In genomic region chr19:42130254-42130573, GRCh38 we compare ENCODE assay signal across 11 cellular contexts. TPM values are rescaled to one million over a fixed set of nuclear protein-coding genes. Genes with fewer than 3 reads are reported as not detected.
A peak's percentile ranks its signal among the peaks of the same experiment; 100 is the strongest.
DNase-seq lines count a peak whose midpoint lies in the region; ATAC-seq and TF ChIP-seq lines count a peak whose summit lies in the region.
"Had no signal": no experiment of that assay in that cellular context is flagged by ENCODE, and none has a peak within 500 bp of the region (broad histone marks: within the 10 kb centered on the region; RNA-seq: fewer than 3 reads in every experiment).

No MANE protein-coding gene starts in this region.

- H3K27ac ChIP-seq in DOHH2 (ENCODE audit: low read depth, low read length): peak overlapping the region; percentile 98
- H3K27ac ChIP-seq: hepatocyte had no signal

- H3K9me2 ChIP-seq in DOHH2 (replicated peaks; ENCODE audit: control insufficient read depth, low read length): no peaks in the 10 kb centered on the region

- H3K4me1 Mint-ChIP-seq in IgD-negative memory B cell (peaks cover 19 to 54% (median 52%) of the 10 kb centered on the region in 3 donors), brain (peaks cover 43% of the 10 kb centered on the region), natural killer cell (peaks cover 36 to 73% of the 10 kb centered on the region in 2 donors)

- H3F3A ChIP-seq in DOHH2 (ENCODE audit: control insufficient read depth, insufficient read depth): peaks cover 9% of the 10 kb centered on the region

- H3K4me1 ChIP-seq in DOHH2 (ENCODE audit: control insufficient read depth, low read length): peaks cover 79% of the 10 kb centered on the region

- H3K4me3 Mint-ChIP-seq in IgD-negative memory B cell (peak overlapping the region; percentile 84 to 99 (median 94)), brain (peak overlapping the region in 3 of 5 experiments; percentile 0 to 26 (median 5)), natural killer cell (peak overlapping the region; percentile 10)

- no peak for ATAC-seq in natural killer cell
- no peak for ATAC-seq in GM19467 (IDR thresholded peaks at IDR 0.05; ENCODE audit: unreplicated experiment)
- no peak for ATAC-seq in HG03354 (IDR thresholded peaks at IDR 0.05; ENCODE audit: poor library complexity, severe bottlenecking, unreplicated experiment)
- ATAC-seq in GM19328 (IDR thresholded peaks at IDR 0.05; ENCODE audit: unreplicated experiment): no peak

- intact Hi-C loops in natural killer cell (cut with micrococcal nuclease): loop anchor here (5.0 kb wide), 1 partner anchor 67 kb away; no protein-coding TSS in a partner anchor

- no peaks in the 10 kb centered on the region for H4K20me1 ChIP-seq in DOHH2 (ENCODE audit: control insufficient read depth, insufficient read depth, low read depth, low read length)

- H3K36me3 ChIP-seq in DOHH2 (ENCODE audit: control insufficient read depth, low read length): peaks cover 60% of the 10 kb centered on the region

- H3K9me3 Mint-ChIP-seq in IgD-negative memory B cell (no peaks in the 10 kb centered on the region), brain (peaks cover 0 to 4% (median 0%) of the 10 kb centered on the region in 5 experiments), natural killer cell (no peaks in the 10 kb centered on the region)

- peak overlapping the region; percentile 87 for H3K4me2 ChIP-seq in DOHH2 (ENCODE audit: low read length)

- H3K4me3 ChIP-seq in DOHH2 (ENCODE audit: low read length): peak overlapping the region; percentile 82
- H3K4me3 ChIP-seq: hepatocyte had no signal

- H3K27me3 Mint-ChIP-seq in IgD-negative memory B cell (no peaks in the 10 kb centered on the region), brain (peaks cover 43% of the 10 kb centered on the region), natural killer cell (ENCODE audit: low read depth in 2 of 2) (no peaks in the 10 kb centered on the region)

- no peaks in the 10 kb centered on the region for H3K9me3 ChIP-seq in DOHH2 (ENCODE audit: control insufficient read depth, insufficient read depth, low read length)

- H3K27me3 ChIP-seq in DOHH2 (ENCODE audit: control insufficient read depth, low read length): no peaks in the 10 kb centered on the region

- no peak for DNase-seq in natural killer cell
- no peak for DNase-seq in pons (ENCODE audit: low spot score)
- DNase-seq: KBM-7, NCI-H187 had no signal

- no peak for TF ChIP-seq CTCF in DOHH2 (IDR thresholded peaks at IDR 0.05; ENCODE audit: low read depth, low read length, poor library complexity, severe bottlenecking)
- no peak for TF ChIP-seq CTCF in brain (conservative IDR thresholded peaks at IDR 0.05)
- no peak for TF ChIP-seq CTCF in natural killer cell (IDR thresholded peaks at IDR 0.05)

- H3K36me3 Mint-ChIP-seq in IgD-negative memory B cell: peaks cover 11% of the 10 kb centered on the region
- H3K36me3 Mint-ChIP-seq in brain: no peaks in the 10 kb centered on the region
- H3K36me3 Mint-ChIP-seq in natural killer cell: no peaks in the 10 kb centered on the region

- H3K27ac Mint-ChIP-seq in IgD-negative memory B cell: peak overlapping the region; percentile 64 to 89 (median 89)
- H3K27ac Mint-ChIP-seq in brain: peak overlapping the region in 3 of 5 experiments; percentile 19 to 21 (median 20)
- peak overlapping the region; percentile 2 to 86 for H3K27ac Mint-ChIP-seq in natural killer cell

- peaks cover 78% of the 10 kb centered on the region for H3K79me2 ChIP-seq in DOHH2 (ENCODE audit: control insufficient read depth, low read length)
- H3K79me2 ChIP-seq: hepatocyte had no signal

RNA-seq across cellular contexts. Expression of gene POU2F2, which starts 2.0 kb away (rescaled TPM):
- polyA plus RNA-seq in IgD-negative memory B cell (89.1 TPM), brain (ENCODE audit: insufficient read depth, low read depth, low replicate concordance) (6.9 TPM)
- 10 to 100 TPM; 27.3 to 40.8 (median 29.3) TPM for total RNA-seq in natural killer cell
- total RNA-seq: hepatocyte had no signal

RNA-seq across cellular contexts. Expression of gene ZNF574, which starts 54.2 kb away (rescaled TPM):
- polyA plus RNA-seq in IgD-negative memory B cell (24.8 TPM), brain (ENCODE audit: insufficient read depth, low read depth, low replicate concordance) (17.8 TPM)
- 10 to 100 TPM; 21.6 to 23.7 (median 23.1) TPM for total RNA-seq in natural killer cell

Comparison
In these comparisons a context has a peak if more than half of its experiments do, and no peak if none do; other contexts are left out.
1. H3K27ac Mint-ChIP-seq: peak in every context shown above with its lines; median percentile 89 in IgD-negative memory B cell; 44 in natural killer cell; 20 in brain.
2. H3K4me3 Mint-ChIP-seq: peak in every context shown above with its lines; median percentile 94 in IgD-negative memory B cell; 10 in natural killer cell; 5 in brain.
3. RNA of gene POU2F2, which starts 2.0 kb away (polyA plus RNA-seq): 89.1 TPM in IgD-negative memory B cell (single experiment); 6.9 TPM in brain (single experiment); every median in the first group is over 10 times any median in the second.